Comparison of ENCODE assay signal across 18 cellular contexts in the genomic region with DNA sequence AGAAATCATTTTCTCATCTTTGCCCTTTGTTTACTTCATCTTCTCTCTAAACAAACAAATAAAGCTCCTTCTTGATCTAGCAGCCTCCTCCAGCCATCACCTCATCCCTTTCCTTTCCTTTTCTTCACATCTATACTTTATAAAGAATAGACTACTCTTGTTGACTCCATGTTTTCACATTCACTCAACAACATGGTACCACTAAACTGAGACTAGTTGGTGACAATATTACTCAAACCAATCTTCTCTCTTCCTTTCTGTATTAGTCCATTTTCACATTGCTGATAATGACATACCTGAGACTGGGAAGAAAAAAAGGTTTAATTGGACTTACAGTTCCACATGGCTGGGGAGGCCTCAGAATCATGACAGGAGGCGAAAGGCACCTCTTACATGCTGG.
"Had no signal": no experiment of that assay in that cellular context is flagged by ENCODE, and none has a peak within 500 bp of the region (broad histone marks: within the 10 kb centered on the region; RNA-seq: fewer than 3 reads in every experiment).

No MANE protein-coding gene starts in this region.

- H3K9me3 ChIP-seq: esophagus muscularis mucosa, heart left ventricle, left lung, lower lobe of right lung, mucosa of descending colon had no signal

- H3K4me3 ChIP-seq: coronary artery, dorsolateral prefrontal cortex, esophagus muscularis mucosa, gastroesophageal sphincter, heart left ventricle, left lung, lower lobe of right lung, mucosa of descending colon had no signal

- H3K27me3 Mint-ChIP-seq: naive B cell had no signal

- ATAC-seq: foreskin keratinocyte, gastroesophageal sphincter, heart left ventricle, left cardiac atrium, left lung, left ventricle myocardium superior, lower lobe of right lung, mucosa of descending colon had no signal

- H3K4me1 Mint-ChIP-seq: naive B cell had no signal

- H3K4me1 ChIP-seq: esophagus muscularis mucosa, foreskin keratinocyte, gastroesophageal sphincter, heart left ventricle, left lung, lower lobe of right lung had no signal

- H3K27ac ChIP-seq: coronary artery, dorsolateral prefrontal cortex, esophagus muscularis mucosa, foreskin keratinocyte, gastroesophageal sphincter, heart left ventricle, left lung, lower lobe of right lung had no signal

- H3K27ac Mint-ChIP-seq: mesothelial cell of epicardium, naive B cell had no signal

- H3K36me3 ChIP-seq: esophagus muscularis mucosa, gastroesophageal sphincter, heart left ventricle, left lung, lower lobe of right lung had no signal

- H3K4me3 Mint-ChIP-seq: mesothelial cell of epicardium, naive B cell had no signal

- H3K27me3 ChIP-seq: dorsolateral prefrontal cortex, esophagus muscularis mucosa, foreskin keratinocyte, gastroesophageal sphincter, heart left ventricle, left lung had no signal

- DNase-seq: dermis blood vessel endothelial cell; dorsolateral prefrontal cortex; effector CD4-positive, alpha-beta T cell; effector memory CD4-positive, alpha-beta T cell; foreskin keratinocyte; heart left ventricle; hippocampal formation; left cardiac atrium; left lung; left ventricle myocardium superior; lower lobe of right lung; mesenchymal stem cell; mucosa of descending colon; naive B cell had no signal
